8 cellular contexts compared by ENCODE assay signal in genomic region chr6:31727717-31728671, GRCh38. TPM values are rescaled to one million over a fixed set of nuclear protein-coding genes. Genes with fewer than 3 reads are reported as not detected.
DNase-seq lines count a peak whose midpoint lies in the region; ATAC-seq and TF ChIP-seq lines count a peak whose summit lies in the region.

No MANE protein-coding gene starts in this region.

- no peak overlapping the region for H3K27ac Mint-ChIP-seq in mesothelial cell of epicardium

- H3K36me3 ChIP-seq in heart left ventricle (peaks cover 3 to 60% (median 48%) of the 10 kb centered on the region in 9 donors), adrenal gland (replicated peaks in 1 of 2) (peaks cover 0 to 27% of the 10 kb centered on the region in 2 donors), aorta (ENCODE audit: control insufficient read depth in 1 of 2, insufficient read depth in 2 of 2, low read length in 1 of 2) (peaks cover 0 to 2% of the 10 kb centered on the region in 2 donors)

- no peaks in the 10 kb centered on the region for H3K27me3 ChIP-seq in heart left ventricle
- H3K27me3 ChIP-seq in adrenal gland = no peaks in the 10 kb centered on the region
- H3K27me3 ChIP-seq in aorta (ENCODE audit: control insufficient read depth in 1 of 2, insufficient read depth in 2 of 2, low read length in 1 of 2) = no peaks in the 10 kb centered on the region

- peak in 1 of 5 donors; percentile 68 for DNase-seq in heart left ventricle
- DNase-seq in left ventricle myocardium superior = no peak
- peak in 1 of 7 donors; percentile 35 for DNase-seq in adrenal gland
- no peak for DNase-seq in mesothelial cell of epicardium (ENCODE audit: low spot score in 2 of 2, unreplicated experiment in 2 of 2)
- peak; percentile 59 to 80 for DNase-seq in aorta
- no peak for DNase-seq in NCI-H524 treated with DMSO at 0.1 percent for 48 hours (lab: John Stamatoyannopoulos, UW)

- H3K9me3 ChIP-seq in heart left ventricle = no peaks in the 10 kb centered on the region
- H3K9me3 ChIP-seq in adrenal gland (replicated peaks in 1 of 3) = no peaks in the 10 kb centered on the region
- no peaks in the 10 kb centered on the region for H3K9me3 ChIP-seq in aorta (ENCODE audit: control insufficient read depth, low read length)

- H3K27ac ChIP-seq in heart left ventricle (peak overlapping the region in 11 of 12 donors; percentile 37 to 99 (median 97)), adrenal gland (peak overlapping the region in 3 of 5 donors; percentile 58 to 93 (median 86)), aorta (ENCODE audit: low read depth in 1 of 2, low read length in 2 of 2) (peak overlapping the region in 1 of 2 donors; percentile 94)

- no peaks in the 10 kb centered on the region for H3K9me3 Mint-ChIP-seq in mesothelial cell of epicardium

- no peak for TF ChIP-seq POLR2A in heart left ventricle (IDR thresholded peaks at IDR 0.05)
- no peak for TF ChIP-seq POLR2A in adrenal gland (IDR thresholded peaks at IDR 0.05)

- intact Hi-C loops in heart left ventricle (cut with DNase I) = loop anchor here in 7 of 10 donors (2.0 to 5.0 kb wide), 5 partner anchors 25 to 104 kb away; partner anchors contain the start of genes LY6G5C (in 3 of the 7), ABHD16A (in 2 of the 7) and SAPCD1 (in 1 of the 7)
- intact Hi-C loops in left ventricle myocardium superior (cut with micrococcal nuclease) = no loop called here
- intact Hi-C loops in adrenal gland (cut with DNase I) = no loop called here
- intact Hi-C loops in aorta (cut with DNase I) = loop anchor here in 1 of 2 donors (2.0 to 5.0 kb wide), 2 partner anchors 47 to 224 kb away; partner anchors contain the start of gene LY6G5C

- H3K4me1 ChIP-seq in heart left ventricle = peaks cover 0 to 69% (median 23%) of the 10 kb centered on the region in 12 donors
- peaks cover 6 to 47% of the 10 kb centered on the region in 2 donors for H3K4me1 ChIP-seq in adrenal gland (replicated peaks in 1 of 2)
- H3K4me1 ChIP-seq in aorta (ENCODE audit: control insufficient read depth in 1 of 2, insufficient read depth in 2 of 2, low read length in 2 of 2) = no peaks in the 10 kb centered on the region

- 70 to 82% (median 73%) methylated on average over 39 to 41 of the region's 41 CpGs for WGBS in heart left ventricle, 4 donors
- 75 to 83% (median 79%) methylated on average over 32 to 41 of the region's 41 CpGs for WGBS in adrenal gland, 4 donors
- 48 to 51% methylated on average over 40 to 41 of the region's 41 CpGs for WGBS in aorta, 2 donors

- H3K4me3 ChIP-seq in heart left ventricle = peak overlapping the region in 11 of 12 donors; percentile 63 to 95 (median 77)
- H3K4me3 ChIP-seq in adrenal gland = peak overlapping the region in 1 of 4 donors; percentile 78
- H3K4me3 ChIP-seq in aorta (ENCODE audit: low read length in 2 of 2) = peak overlapping the region; percentile 83 to 92

- no peak for ATAC-seq in heart left ventricle
- no peak for ATAC-seq in left ventricle myocardium superior
- ATAC-seq in aorta (ENCODE audit: low FRiP score) = no peak
- no peak for ATAC-seq in GM19328 (IDR thresholded peaks at IDR 0.05; ENCODE audit: unreplicated experiment)
- ATAC-seq in HG03565 (IDR thresholded peaks at IDR 0.05; ENCODE audit: unreplicated experiment) = no peak

- H3K27me3 Mint-ChIP-seq in mesothelial cell of epicardium (ENCODE audit: low read depth) = no peaks in the 10 kb centered on the region

- TF ChIP-seq CTCF in heart left ventricle (IDR thresholded peaks at IDR 0.05) (no peak), adrenal gland (IDR thresholded peaks at IDR 0.05) (no peak), mesothelial cell of epicardium (IDR thresholded peaks at IDR 0.05; ENCODE audit: unreplicated experiment) (no peak)

- peak overlapping the region; percentile 100 for H3K4me3 Mint-ChIP-seq in mesothelial cell of epicardium

- peaks cover 22% of the 10 kb centered on the region for H3K4me1 Mint-ChIP-seq in mesothelial cell of epicardium

- H3K36me3 Mint-ChIP-seq in mesothelial cell of epicardium = peaks cover 40% of the 10 kb centered on the region

RNA-seq across cellular contexts. Expression of gene DDAH2, which starts 1.1 kb away (rescaled TPM):
- total RNA-seq in heart left ventricle (10 to 100 TPM; 42.3 to 69.7 (median 53.2) TPM), left ventricle myocardium superior (27.6 TPM), adrenal gland (10 to 100 TPM; 21.1 to 52.7 (median 33.1) TPM), mesothelial cell of epicardium (142 to 144 TPM (median 143 TPM) in 3 replicates), aorta (100 to 1,000 TPM; 122 to 133 TPM)
- polyA plus RNA-seq in heart left ventricle (10 to 100 TPM; 62.1 to 80.5 TPM), adrenal gland (100 to 1,000 TPM in 2 of 3 donors, 1 to 10 TPM in 1; 6.4 to 202 (median 138) TPM), aorta (100 to 1,000 TPM; 118 to 189 TPM)

RNA-seq across cellular contexts. Expression of gene MPIG6B, which starts 4.8 kb away (rescaled TPM):
- total RNA-seq in heart left ventricle = under 1 TPM in 7 of 9 donors, not detected in 2; 0.19 to 1.00 (median 0.42) TPM
- polyA plus RNA-seq in heart left ventricle = under 1 TPM; 0.17 to 0.23 TPM
- 0.52 TPM for total RNA-seq in left ventricle myocardium superior
- under 1 TPM in 1 of 8 donors, not detected in 7; 0.65 TPM for total RNA-seq in adrenal gland
- polyA plus RNA-seq in adrenal gland = under 1 TPM in 2 of 3 donors, not detected in 1; 0.07 to 0.08 TPM
- 0.16 to 0.33 TPM (median 0.25 TPM) in 3 replicates for total RNA-seq in mesothelial cell of epicardium
- total RNA-seq in aorta = under 1 TPM; 0.84 to 0.96 TPM
- polyA plus RNA-seq in aorta = not detected

RNA-seq across cellular contexts. Expression of gene LY6G6C, which starts 6.4 kb away (rescaled TPM):
- total RNA-seq in heart left ventricle (under 1 TPM in 1 of 9 donors, not detected in 8; 0.27 TPM), left ventricle myocardium superior (not detected), adrenal gland (not detected), mesothelial cell of epicardium (0.89 to 1.4 TPM (median 1.3 TPM) in 3 replicates), aorta (not detected)
- polyA plus RNA-seq in heart left ventricle (not detected), adrenal gland (not detected), aorta (not detected)

RNA-seq across cellular contexts. Expression of gene CLIC1, which starts 8.3 kb away (rescaled TPM):
- total RNA-seq in heart left ventricle = 100 to 1,000 TPM in 6 of 9 donors, 10 to 100 TPM in 3; 72.5 to 310 (median 124) TPM
- 100 to 1,000 TPM in 1 of 2 donors, 10 to 100 TPM in 1; 68.0 to 392 TPM for polyA plus RNA-seq in heart left ventricle
- 77.4 TPM for total RNA-seq in left ventricle myocardium superior
- 100 to 1,000 TPM; 176 to 281 (median 217) TPM for total RNA-seq in adrenal gland
- polyA plus RNA-seq in adrenal gland = 100 to 1,000 TPM; 109 to 252 (median 146) TPM
- total RNA-seq in mesothelial cell of epicardium = 133 to 139 TPM (median 136 TPM) in 3 replicates
- total RNA-seq in aorta = 100 to 1,000 TPM; 303 to 322 TPM
- 100 to 1,000 TPM; 331 to 368 TPM for polyA plus RNA-seq in aorta

RNA-seq across cellular contexts. Expression of gene MSH5, which starts 11.8 kb away (rescaled TPM):
- total RNA-seq in heart left ventricle = 1 to 10 TPM in 7 of 9 donors, under 1 TPM in 2; 0.44 to 8.4 (median 1.9) TPM
- polyA plus RNA-seq in heart left ventricle = 1 to 10 TPM; 1.0 to 2.3 TPM
- 1.3 TPM for total RNA-seq in left ventricle myocardium superior
- total RNA-seq in adrenal gland = 10 to 100 TPM in 2 of 8 donors, 1 to 10 TPM in 6; 3.0 to 16.7 (median 5.8) TPM
- 10 to 100 TPM in 2 of 3 donors, 1 to 10 TPM in 1; 3.6 to 24.5 (median 16.8) TPM for polyA plus RNA-seq in adrenal gland
- total RNA-seq in mesothelial cell of epicardium = 38.6 to 48.2 TPM (median 42.9 TPM) in 3 replicates
- 10 to 100 TPM in 1 of 2 donors, 1 to 10 TPM in 1; 5.9 to 15.1 TPM for total RNA-seq in aorta
- 1 to 10 TPM in 1 of 2 donors, not detected in 1; 7.0 TPM for polyA plus RNA-seq in aorta

Comparison
In these comparisons a context has a peak if more than half of its experiments do, and no peak if none do; other contexts are left out.
1. intact Hi-C loops: an anchor here in heart left ventricle (2.0 to 5.0 kb wide); none called in left ventricle myocardium superior and adrenal gland.
2. DNase-seq: peak in aorta (2 of 2); none in left ventricle myocardium superior (single experiment), mesothelial cell of epicardium (0 of 2) and NCI-H524 treated with DMSO at 0.1 percent for 48 hours (single experiment).